Comparison of ENCODE assay signal across 7 cellular contexts in the genomic region with DNA sequence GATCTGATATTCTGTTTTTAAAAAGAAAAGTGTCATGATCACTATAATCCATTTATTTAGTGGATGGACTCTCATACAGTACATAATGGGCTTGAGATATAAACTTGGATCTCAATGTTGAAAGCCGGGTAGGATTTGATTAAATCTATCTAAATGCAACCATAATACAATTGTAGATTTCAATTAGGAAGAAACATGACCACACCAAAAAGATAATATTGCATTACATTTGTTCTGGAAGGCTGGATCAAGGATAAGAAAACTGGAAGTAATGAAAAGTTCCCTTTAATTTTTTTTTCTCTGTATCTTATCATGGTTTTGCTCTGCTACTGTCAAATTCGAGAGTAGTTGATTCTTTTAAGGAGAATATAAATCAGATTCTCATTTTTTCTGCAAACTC.
"Had no signal": no experiment of that assay in that cellular context is flagged by ENCODE, and none has a peak within 500 bp of the region (broad histone marks: within the 10 kb centered on the region; RNA-seq: fewer than 3 reads in every experiment).

No MANE protein-coding gene starts in this region.

- DNase-seq: GDM1, GF-D8 had no signal

- ATAC-seq: GM12878 had no signal

- FAIRE-seq: G401.6, GM12878, GM12892, GM18507, GM19239 had no signal

- H3K4me3 ChIP-seq: GM12878 had no signal
